8 cellular contexts compared by ENCODE assay signal in genomic region chr19:49877020-49877878, GRCh38. TPM values are rescaled to one million over a fixed set of nuclear protein-coding genes. Genes with fewer than 3 reads are reported as not detected.
A peak's percentile ranks its signal among the peaks of the same experiment; 100 is the strongest.
DNase-seq lines count a peak whose midpoint lies in the region; ATAC-seq and TF ChIP-seq lines count a peak whose summit lies in the region.

Gene AKT1S1, minus strand, starts transcription at chr19:49877355. Its CDS starts 4,060 bp downstream, at chr19:49873295.
Gene TBC1D17, plus strand, starts transcription at chr19:49877702. Its CDS starts 22 bp downstream, at chr19:49877724.

- DNase-seq in COLO668 (lab: John Stamatoyannopoulos, UW; ENCODE audit: unreplicated experiment) (peak; percentile 98), GM20000 (ENCODE audit: low spot score) (peak; percentile 95), HS-5 (ENCODE audit: low read depth) (peak; percentile 99), lower lobe of right lung (peak; percentile 99)
- DNase-seq in NK-92 treated with Interleukin-12 subunit alpha and Interleukin-12 subunit beta, amount 100 ng/mL, for 24 hours (lab: John Stamatoyannopoulos, UW): peak; percentile 99
- DNase-seq in activated CD8-positive, alpha-beta memory T cell treated with anti-CD3 and anti-CD28 coated beads for 24 hours: peak; percentile 99
- DNase-seq in effector CD8-positive, alpha-beta T cell (lab: John Stamatoyannopoulos, UW): peak; percentile 96
- peak; percentile 96 to 98 (median 96) for DNase-seq in stimulated activated CD4-positive, alpha-beta T cell treated with anti-CD3 and anti-CD28 coated beads, TNF-alpha, amount 100 ng/mL, for 24 hours (ENCODE audit: low read depth in 3 of 3)

- peaks cover 39% of the 10 kb centered on the region for H3K36me3 ChIP-seq in lower lobe of right lung

- H3K4me1 ChIP-seq in lower lobe of right lung: peaks cover 26% of the 10 kb centered on the region

- H3K27ac ChIP-seq in lower lobe of right lung: peak within 1 kb of the TSS; percentile 99

- H3K27me3 ChIP-seq in lower lobe of right lung (ENCODE audit: low read depth): no peaks in the 10 kb centered on the region

- intact Hi-C loops in lower lobe of right lung (cut with DNase I): no loop called here

- H3K9me3 ChIP-seq in lower lobe of right lung: no peaks in the 10 kb centered on the region

- peak within 1 kb of the TSS; percentile 89 for H3K4me3 ChIP-seq in lower lobe of right lung

- TF ChIP-seq CTCF in GM20000 (IDR thresholded peaks at IDR 0.05; ENCODE audit: extremely low read depth, missing control alignments): no peak
- TF ChIP-seq CTCF in lower lobe of right lung (IDR thresholded peaks at IDR 0.05): no peak

- peak; percentile 90 to 91 for ATAC-seq in lower lobe of right lung

RNA-seq across cellular contexts. Expression of gene AKT1S1, which starts in this region (rescaled TPM):
- 29.7 TPM for total RNA-seq in lower lobe of right lung

RNA-seq across cellular contexts. Expression of gene TBC1D17, which starts in this region (rescaled TPM):
- total RNA-seq in lower lobe of right lung: 53.1 TPM

Comparison
In these comparisons a context has a peak if more than half of its experiments do, and no peak if none do; other contexts are left out.
1. Peak in every context shown above with its lines: DNase-seq, ATAC-seq, H3K4me3 ChIP-seq and H3K27ac ChIP-seq.